10 cellular contexts compared by ENCODE assay signal in the genomic region with DNA sequence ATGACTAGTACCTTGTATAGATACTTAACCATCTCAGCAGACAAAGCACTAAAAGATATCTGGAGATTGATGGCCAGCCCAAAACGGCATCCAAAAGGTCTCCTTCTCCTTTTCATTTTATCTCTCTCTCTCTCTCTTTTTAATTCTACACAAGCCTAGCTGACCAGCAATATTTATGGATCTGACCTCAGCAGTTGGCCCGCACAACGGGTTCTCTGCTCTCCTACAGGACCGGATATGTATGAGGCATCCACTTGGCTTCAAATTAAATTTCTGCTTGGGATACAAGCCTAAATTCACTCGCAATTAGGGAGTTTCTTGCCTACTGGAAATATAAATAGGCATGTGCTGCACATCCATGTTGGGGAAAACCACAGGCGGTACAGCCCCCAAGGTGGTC. TPM values are rescaled to one million over a fixed set of nuclear protein-coding genes. Genes with fewer than 3 reads are reported as not detected.
"Had no signal": no experiment of that assay in that cellular context is flagged by ENCODE, and none has a peak within 500 bp of the region (broad histone marks: within the 10 kb centered on the region; RNA-seq: fewer than 3 reads in every experiment).

No MANE protein-coding gene starts in this region.

- H3K4me1 ChIP-seq: HAP-1 had no signal

- H3K36me3 ChIP-seq: HAP-1 had no signal

- DNase-seq: GM23248, GOT3, H9, HCEC 1CT, HFFc6 had no signal

- H3K4me2 ChIP-seq: GM23338 had no signal

- H2AFZ ChIP-seq: GM23248, GM23338 had no signal

- H3K9ac ChIP-seq: GM23248 had no signal

- H3K27ac ChIP-seq: GM23248 had no signal

- H3K9me3 ChIP-seq: HAP-1 had no signal

- H3K4me3 ChIP-seq: GM23248, GM23338, HAP-1 had no signal

RNA-seq across cellular contexts. Expression of a gene that starts 22.5 kb away (rescaled TPM):
- total RNA-seq: GM23248, GM23338, H1, H9, HFFc6 had no signal
- polyA plus RNA-seq: GM23248, GM23338 had no signal

RNA-seq across cellular contexts. Expression of a gene that starts 58.1 kb away (rescaled TPM):
- total RNA-seq: GM23248, GM23338, H1, H4, H7, H9, HFFc6 had no signal
- polyA plus RNA-seq: GM23248, GM23338, H1 had no signal
